In the genomic region with DNA sequence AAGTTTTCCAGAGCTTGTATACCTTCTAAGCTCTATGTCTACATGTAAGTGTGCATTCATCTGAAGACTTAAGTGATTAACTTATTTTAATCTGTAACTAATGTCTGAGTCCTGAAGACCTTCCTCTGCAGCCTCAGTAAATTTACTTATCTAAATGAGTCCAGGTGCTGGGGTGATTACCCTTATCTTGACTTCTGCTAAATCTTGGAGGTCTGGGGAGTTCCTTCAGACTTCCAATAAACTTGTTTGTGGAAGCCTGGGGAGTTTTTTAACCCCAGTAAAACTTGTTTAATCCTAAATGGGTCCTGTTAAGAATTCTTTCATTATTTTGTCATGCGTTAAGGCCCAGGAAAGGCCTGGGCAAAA, we compare ENCODE assay signal across 21 cellular contexts. TPM values are rescaled to one million over a fixed set of nuclear protein-coding genes. Genes with fewer than 3 reads are reported as not detected.
A peak's percentile ranks its signal among the peaks of the same experiment; 100 is the strongest.
DNase-seq lines count a peak whose midpoint lies in the region; ATAC-seq and TF ChIP-seq lines count a peak whose summit lies in the region.
"Had no signal": no experiment of that assay in that cellular context is flagged by ENCODE, and none has a peak within 500 bp of the region (broad histone marks: within the 10 kb centered on the region; RNA-seq: fewer than 3 reads in every experiment).

No MANE protein-coding gene starts in this region.

- no peak overlapping the region for H3K9ac ChIP-seq in endodermal cell (ENCODE audit: extremely low read depth, low read length, poor library complexity, severe bottlenecking)
- H3K9ac ChIP-seq: BLaER1, KMS-11 had no signal

- DNase-seq in T-helper 17 cell (no peak), endodermal cell (no peak), adrenal gland (no peak), amniotic stem cell (lab: John Stamatoyannopoulos, UW) (no peak)
- DNase-seq in activated naive CD4-positive, alpha-beta T cell treated with anti-CD3 and anti-CD28 coated beads, Interleukin-2, amount 10 ng/mL, durations not matched to agents 7 days and 5 days, result no peak
- DNase-seq: Calu3; CD8-positive, alpha-beta memory T cell; NCI-H1105; NCI-H146; NCI-H2029; NCI-H2227 treated with DMSO at 0.1 percent for 48 hours; NCI-H510A; NK-92 treated with Interleukin-12 subunit alpha and Interleukin-12 subunit beta, amount 100 ng/mL, for 24 hours had no signal

- CTCF ChIA-PET in activated naive CD4-positive, alpha-beta T cell treated with anti-CD3 and anti-CD28 coated beads, Interleukin-2, amount 10 ng/mL, durations not matched to agents 7 days and 5 days (lab: Charles Lee), result no interaction called here

- H3K9me3 Mint-ChIP-seq in endodermal cell, result peaks cover 28% of the 10 kb centered on the region
- H3K9me3 Mint-ChIP-seq in nephron, result peaks cover 5% of the 10 kb centered on the region
- peaks cover 4% of the 10 kb centered on the region for H3K9me3 Mint-ChIP-seq in activated naive CD4-positive, alpha-beta T cell treated with anti-CD3 and anti-CD28 coated beads, Interleukin-2, amount 10 ng/mL, durations not matched to agents 7 days and 5 days
- H3K9me3 Mint-ChIP-seq: CD8-positive, alpha-beta memory T cell had no signal

- no peak for ATAC-seq in T-helper 17 cell
- no peak for ATAC-seq in HG02763 (IDR thresholded peaks at IDR 0.05; ENCODE audit: unreplicated experiment)
- ATAC-seq: GM23338, Panc1 had no signal

- no peak overlapping the region for H3K4me3 Mint-ChIP-seq in T-helper 17 cell
- H3K4me3 Mint-ChIP-seq in endodermal cell, result no peak overlapping the region
- H3K4me3 Mint-ChIP-seq in nephron, result no peak overlapping the region
- no peak overlapping the region for H3K4me3 Mint-ChIP-seq in activated naive CD4-positive, alpha-beta T cell treated with anti-CD3 and anti-CD28 coated beads, Interleukin-2, amount 10 ng/mL, durations not matched to agents 7 days and 5 days
- H3K4me3 Mint-ChIP-seq: GM23338 had no signal

- TF ChIP-seq CTCF in endodermal cell (conservative IDR thresholded peaks at IDR 0.05), result no peak
- no peak for TF ChIP-seq CTCF in nephron (IDR thresholded peaks at IDR 0.05; ENCODE audit: unreplicated experiment in 3 of 3)
- no peak for TF ChIP-seq CTCF in adrenal gland (IDR thresholded peaks at IDR 0.05)

- H3K4me3 ChIP-seq in endodermal cell (ENCODE audit: low read length) (peak overlapping the region; percentile 28), adrenal gland (no peak overlapping the region)
- H3K4me3 ChIP-seq: BLaER1, GM23338, HAP-1 had no signal

- intact Hi-C loops in adrenal gland (cut with DNase I), result loop anchor here in 1 of 2 donors (10.0 kb wide), 1 partner anchor 154 kb away; no protein-coding TSS in a partner anchor

- H3K9me3 ChIP-seq in T-helper 17 cell (ENCODE audit: control insufficient read depth, low read length, poor library complexity, severe bottlenecking) (no peaks in the 10 kb centered on the region), endodermal cell (ENCODE audit: control insufficient read depth, low read length) (peaks cover 40% of the 10 kb centered on the region), adrenal gland (replicated peaks in 1 of 3) (no peaks in the 10 kb centered on the region)
- H3K9me3 ChIP-seq: BLaER1, HAP-1 had no signal

- H3K27me3 ChIP-seq in endodermal cell (ENCODE audit: control insufficient read depth, insufficient read depth, low read length, poor library complexity, severe bottlenecking) (no peaks in the 10 kb centered on the region), adrenal gland (no peaks in the 10 kb centered on the region)
- H3K27me3 ChIP-seq: BLaER1 had no signal

- H3K27me3 Mint-ChIP-seq in T-helper 17 cell (no peaks in the 10 kb centered on the region), endodermal cell (ENCODE audit: insufficient read depth) (no peaks in the 10 kb centered on the region), nephron (ENCODE audit: low read depth) (peaks cover 3% of the 10 kb centered on the region)
- peaks cover under 1% of the 10 kb centered on the region for H3K27me3 Mint-ChIP-seq in activated naive CD4-positive, alpha-beta T cell treated with anti-CD3 and anti-CD28 coated beads, Interleukin-2, amount 10 ng/mL, durations not matched to agents 7 days and 5 days

- H3K36me3 ChIP-seq in endodermal cell (ENCODE audit: control insufficient read depth, insufficient read depth, low read length) (no peaks in the 10 kb centered on the region), adrenal gland (replicated peaks in 1 of 2) (no peaks in the 10 kb centered on the region)
- H3K36me3 ChIP-seq: BLaER1, HAP-1 had no signal

- H3K4me1 ChIP-seq in endodermal cell (ENCODE audit: control insufficient read depth, insufficient read depth, low read length), result peaks cover 4% of the 10 kb centered on the region
- no peaks in the 10 kb centered on the region for H3K4me1 ChIP-seq in adrenal gland (replicated peaks in 1 of 2)
- H3K4me1 ChIP-seq: HAP-1 had no signal

- H3K27ac Mint-ChIP-seq in T-helper 17 cell, result peak overlapping the region; percentile 95
- H3K27ac Mint-ChIP-seq in endodermal cell, result peak overlapping the region; percentile 70
- peak overlapping the region; percentile 95 to 96 (median 96) for H3K27ac Mint-ChIP-seq in nephron
- H3K27ac Mint-ChIP-seq in activated naive CD4-positive, alpha-beta T cell treated with anti-CD3 and anti-CD28 coated beads, Interleukin-2, amount 10 ng/mL, durations not matched to agents 7 days and 5 days, result no peak overlapping the region
- H3K27ac Mint-ChIP-seq: GM23338 had no signal

- WGBS in endodermal cell (ENCODE audit: insufficient coverage in 1 of 2, insufficient read length in 1 of 2), 2 experiments, result 74% methylated on average over 1 of the region's 1 CpG; no CpG with 5 or more reads in 1 of the 2 experiments
- WGBS in adrenal gland, 4 donors, result 95 to 97% (median 96%) methylated on average over 1 of the region's 1 CpG

- TF ChIP-seq POLR2A in adrenal gland (IDR thresholded peaks at IDR 0.05), result no peak

- no peaks in the 10 kb centered on the region for H3K36me3 Mint-ChIP-seq in T-helper 17 cell (ENCODE audit: low read depth)
- H3K36me3 Mint-ChIP-seq in endodermal cell (ENCODE audit: low read depth), result peaks cover 2% of the 10 kb centered on the region
- no peaks in the 10 kb centered on the region for H3K36me3 Mint-ChIP-seq in nephron (ENCODE audit: low read depth)
- H3K36me3 Mint-ChIP-seq in activated naive CD4-positive, alpha-beta T cell treated with anti-CD3 and anti-CD28 coated beads, Interleukin-2, amount 10 ng/mL, durations not matched to agents 7 days and 5 days, result no peaks in the 10 kb centered on the region
- H3K36me3 Mint-ChIP-seq: CD8-positive, alpha-beta memory T cell had no signal

- H3K4me1 Mint-ChIP-seq in T-helper 17 cell, result peaks cover 45% of the 10 kb centered on the region
- H3K4me1 Mint-ChIP-seq in endodermal cell, result peaks cover 68% of the 10 kb centered on the region
- peaks cover 38% of the 10 kb centered on the region for H3K4me1 Mint-ChIP-seq in nephron
- H3K4me1 Mint-ChIP-seq in activated naive CD4-positive, alpha-beta T cell treated with anti-CD3 and anti-CD28 coated beads, Interleukin-2, amount 10 ng/mL, durations not matched to agents 7 days and 5 days, result peaks cover 62% of the 10 kb centered on the region

- H3K27ac ChIP-seq in endodermal cell (ENCODE audit: low read depth, low read length) (no peak overlapping the region), adrenal gland (no peak overlapping the region)
- H3K27ac ChIP-seq: BLaER1, KMS-11 had no signal

RNA-seq across cellular contexts. Expression of gene RSPH1, which starts 37.0 kb away (rescaled TPM):
- total RNA-seq in T-helper 17 cell (under 1 TPM in 1 of 2 donors, not detected in 1; 0.47 TPM), endodermal cell (1 to 10 TPM; 1.8 to 2.2 TPM), adrenal gland (1 to 10 TPM in 1 of 8 donors, under 1 TPM in 5, not detected in 2; 0.13 to 1.4 (median 0.72) TPM)
- polyA plus RNA-seq in endodermal cell (2013, experiment 1 of 2), result 0.57 TPM
- polyA plus RNA-seq in endodermal cell (2013, experiment 2 of 2), result 0.33 TPM
- 1 to 10 TPM; 1.2 to 5.8 (median 3.2) TPM for polyA plus RNA-seq in adrenal gland
- total RNA-seq: CD8-positive, alpha-beta memory T cell; GM23338 had no signal
- polyA plus RNA-seq: CD8-positive, alpha-beta memory T cell had no signal

RNA-seq across cellular contexts. Expression of gene SLC37A1, which starts 54.6 kb away (rescaled TPM):
- 10 to 100 TPM; 21.0 to 24.0 TPM for total RNA-seq in T-helper 17 cell
- 10 to 100 TPM; 22.7 to 47.0 TPM for total RNA-seq in endodermal cell
- 7.6 TPM for polyA plus RNA-seq in endodermal cell (2013, experiment 1 of 2)
- polyA plus RNA-seq in endodermal cell (2013, experiment 2 of 2), result 6.3 TPM
- 10 to 100 TPM in 7 of 8 donors, 1 to 10 TPM in 1; 7.4 to 27.2 (median 18.7) TPM for total RNA-seq in adrenal gland
- 10 to 100 TPM; 11.0 to 16.7 (median 14.3) TPM for polyA plus RNA-seq in adrenal gland

RNA-seq across cellular contexts. Expression of gene UBASH3A, which starts 55.3 kb away (rescaled TPM):
- total RNA-seq in T-helper 17 cell (10 to 100 TPM; 49.5 to 50.3 TPM), endodermal cell (not detected), adrenal gland (1 to 10 TPM in 1 of 8 donors, under 1 TPM in 6, not detected in 1; 0.21 to 1.2 (median 0.43) TPM)
- polyA plus RNA-seq in endodermal cell (2013, experiment 1 of 2), result not detected
- not detected for polyA plus RNA-seq in endodermal cell (2013, experiment 2 of 2)
- under 1 TPM; 0.09 to 0.88 (median 0.44) TPM for polyA plus RNA-seq in adrenal gland
- total RNA-seq: Calu3, Daoy, GM23338 had no signal
- polyA plus RNA-seq: GM23338 had no signal

Comparison
In these comparisons a context has a peak if more than half of its experiments do, and no peak if none do; other contexts are left out.
1. RNA of gene UBASH3A, which starts 55.3 kb away (total RNA-seq): 49.5 to 50.3 TPM in T-helper 17 cell; 0.21 to 1.2 TPM in adrenal gland and not detected in endodermal cell; every median in the first group is over 10 times any median in the second.